31 cellular contexts compared by ENCODE assay signal in the genomic region with DNA sequence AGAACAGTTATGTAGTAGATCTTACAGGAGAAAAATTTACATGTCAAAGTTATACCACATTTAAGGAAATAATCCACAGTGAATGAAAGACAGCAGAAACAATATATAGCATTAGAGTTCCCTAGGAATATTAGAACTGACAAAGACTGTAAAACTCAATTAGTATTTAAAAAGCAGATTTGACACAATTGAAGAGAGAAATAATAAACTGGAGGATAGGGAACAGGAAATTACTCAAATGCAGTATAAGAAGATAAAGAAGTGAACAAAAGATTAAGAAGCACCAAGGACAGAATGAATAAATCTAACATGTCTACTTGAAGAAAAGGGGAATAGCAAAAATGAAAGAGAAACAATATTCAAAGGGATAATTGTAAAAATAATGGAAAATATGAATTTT. TPM values are rescaled to one million over a fixed set of nuclear protein-coding genes. Genes with fewer than 3 reads are reported as not detected.
A peak's percentile ranks its signal among the peaks of the same experiment; 100 is the strongest.
DNase-seq lines count a peak whose midpoint lies in the region; ATAC-seq and TF ChIP-seq lines count a peak whose summit lies in the region.
"Had no signal": no experiment of that assay in that cellular context is flagged by ENCODE, and none has a peak within 500 bp of the region (broad histone marks: within the 10 kb centered on the region; RNA-seq: fewer than 3 reads in every experiment).

No MANE protein-coding gene starts in this region.

- H3K27me3 Mint-ChIP-seq in activated naive CD4-positive, alpha-beta T cell treated with anti-CD3 and anti-CD28 coated beads, Interleukin-2, amount 50 U/mL, for 24 hours, result peaks cover 16% of the 10 kb centered on the region
- H3K27me3 Mint-ChIP-seq: CD4-positive, CD25-positive, alpha-beta regulatory T cell had no signal

- no peak for ATAC-seq in SK-N-SH treated with all-trans-retinoic acid at 6 μM for 48 hours
- ATAC-seq in activated naive CD4-positive, alpha-beta T cell treated with anti-CD3 and anti-CD28 coated beads, Interleukin-2, amount 50 U/mL, for 72 hours, result no peak
- ATAC-seq: A549; CD8-positive, alpha-beta T cell had no signal

- no peaks in the 10 kb centered on the region for H3F3A ChIP-seq in SK-N-SH (replicated peaks; ENCODE audit: insufficient read depth)

- POLR2A ChIA-PET in SK-N-SH (lab: Yijun Ruan, JAX), result no interaction called here

- H3K4me3 ChIP-seq in SK-N-SH (ENCODE audit: low read depth in 2 of 2, low read length in 1 of 2), result no peak overlapping the region
- H3K4me3 ChIP-seq: A549; BLaER1; BLaER1 treated with 17β-estradiol and CSF1 and Interleukin-3, amounts not matched to agents 10 nM and 100 nM had no signal

- H2AFZ ChIP-seq in SK-N-SH (ENCODE audit: low read depth), result no peak overlapping the region

- H3K36me3 Mint-ChIP-seq in activated naive CD4-positive, alpha-beta T cell treated with anti-CD3 and anti-CD28 coated beads, Interleukin-2, amount 50 U/mL, for 24 hours, result no peaks in the 10 kb centered on the region
- H3K36me3 Mint-ChIP-seq in activated naive CD4-positive, alpha-beta T cell treated with anti-CD3 and anti-CD28 coated beads, Interleukin-2, amount 50 U/mL, for 72 hours, result peaks cover 0 to 11% of the 10 kb centered on the region in 2 donors
- H3K36me3 Mint-ChIP-seq: CD14-positive monocyte; CD4-positive, alpha-beta memory T cell; CD4-positive, CD25-positive, alpha-beta regulatory T cell; CD8-positive, alpha-beta T cell had no signal

- TF ChIP-seq RAD21 in SK-N-SH (IDR thresholded peaks at IDR 0.05; ENCODE audit: low read length), result no peak

- no peak for TF ChIP-seq EP300 in SK-N-SH (IDR thresholded peaks at IDR 0.05; ENCODE audit: borderline replicate concordance in 1 of 2, low read depth in 1 of 2, low read length in 1 of 2)

- H3K27ac Mint-ChIP-seq in activated naive CD4-positive, alpha-beta T cell treated with anti-CD3 and anti-CD28 coated beads, Interleukin-2, amount 50 U/mL, for 24 hours, result peak overlapping the region; percentile 57
- no peak overlapping the region for H3K27ac Mint-ChIP-seq in activated naive CD4-positive, alpha-beta T cell treated with anti-CD3 and anti-CD28 coated beads, Interleukin-2, amount 50 U/mL, for 72 hours
- H3K27ac Mint-ChIP-seq: B cell; CD14-positive monocyte; CD4-positive, alpha-beta memory T cell; CD4-positive, alpha-beta T cell; CD4-positive, CD25-positive, alpha-beta regulatory T cell; CD8-positive, alpha-beta memory T cell; CD8-positive, alpha-beta T cell had no signal

- H3K9ac ChIP-seq in SK-N-SH, result no peak overlapping the region
- H3K9ac ChIP-seq: BLaER1; BLaER1 treated with 17β-estradiol and CSF1 and Interleukin-3, amounts not matched to agents 10 nM and 100 nM had no signal

- H3K9me3 ChIP-seq in SK-N-SH, result 0 out of 2 replicates have a peak, but pooled peaks cover 6% of the 10 kb centered on the region
- H3K9me3 ChIP-seq: BE2C had no signal

- no peak for DNase-seq in SK-N-SH
- DNase-seq in activated naive CD4-positive, alpha-beta T cell treated with anti-CD3 and anti-CD28 coated beads, Interleukin-2, amount 50 U/mL, for 72 hours (ENCODE audit: low spot score in 2 of 2), result no peak
- DNase-seq: 8988T; ACHN; AML-193; BE2C; C1 segment of cervical spinal cord; Caco-2; Calu3; CD4-positive, alpha-beta memory T cell; CD4-positive, alpha-beta T cell; CD4-positive, CD25-positive, alpha-beta regulatory T cell; CD8-positive, alpha-beta memory T cell; CD8-positive, alpha-beta T cell; COR-L47; DMS 273 treated with DMSO at 0.1 percent for 48 hours; DMS153; DMS53; DMS79; DMS79 treated with DMSO at 0.1 percent for 48 hours; DND-41; EL had no signal

- no peaks in the 10 kb centered on the region for H3K36me3 ChIP-seq in SK-N-SH (replicated peaks in 1 of 2; ENCODE audit: control insufficient read depth in 1 of 2, insufficient read depth in 2 of 2, low read length in 1 of 2)
- H3K36me3 ChIP-seq: BE2C, BLaER1 had no signal

- H3K27me3 ChIP-seq in SK-N-SH (ENCODE audit: insufficient read depth), result no peaks in the 10 kb centered on the region
- H3K27me3 ChIP-seq: BE2C; BLaER1; BLaER1 treated with 17β-estradiol and CSF1 and Interleukin-3, amounts not matched to agents 10 nM and 100 nM had no signal

- CTCF ChIA-PET in SK-N-SH (lab: Yijun Ruan, JAX), result interaction anchor here (0.9 kb wide), 1 partner anchor 77 kb away, joined by 3 read pairs; no protein-coding TSS in a partner anchor

- H3K9me3 Mint-ChIP-seq in activated naive CD4-positive, alpha-beta T cell treated with anti-CD3 and anti-CD28 coated beads, Interleukin-2, amount 50 U/mL, for 24 hours, result peaks cover 7% of the 10 kb centered on the region
- H3K9me3 Mint-ChIP-seq in activated naive CD4-positive, alpha-beta T cell treated with anti-CD3 and anti-CD28 coated beads, Interleukin-2, amount 50 U/mL, for 72 hours, result peaks cover 9 to 24% of the 10 kb centered on the region in 2 donors

- no peaks in the 10 kb centered on the region for H3K9me2 ChIP-seq in SK-N-SH

- H3K4me1 ChIP-seq in SK-N-SH (ENCODE audit: control insufficient read depth in 1 of 2, insufficient read depth in 2 of 2, low read depth in 1 of 2, low read length in 1 of 2), result no peaks in the 10 kb centered on the region
- H3K4me1 ChIP-seq: A549, BE2C, Caco-2 had no signal

- no peaks in the 10 kb centered on the region for H3K4me1 Mint-ChIP-seq in activated naive CD4-positive, alpha-beta T cell treated with anti-CD3 and anti-CD28 coated beads, Interleukin-2, amount 50 U/mL, for 24 hours
- H3K4me1 Mint-ChIP-seq: B cell; CD14-positive monocyte; CD4-positive, alpha-beta memory T cell; CD4-positive, CD25-positive, alpha-beta regulatory T cell; CD8-positive, alpha-beta memory T cell had no signal

- TF ChIP-seq CTCF in SK-N-SH (IDR thresholded peaks at IDR 0.05), result no peak

- H3K4me2 ChIP-seq in SK-N-SH, result no peak overlapping the region
- H3K4me2 ChIP-seq: A549; BLaER1; BLaER1 treated with 17β-estradiol and CSF1 and Interleukin-3, amounts not matched to agents 10 nM and 100 nM had no signal

- no peaks in the 10 kb centered on the region for H4K20me1 ChIP-seq in SK-N-SH (ENCODE audit: insufficient read depth)
- H4K20me1 ChIP-seq: BLaER1; BLaER1 treated with 17β-estradiol and CSF1 and Interleukin-3, amounts not matched to agents 10 nM and 100 nM had no signal

- H3K27ac ChIP-seq in SK-N-SH (ENCODE audit: low read depth in 2 of 2, low read length in 1 of 2), result no peak overlapping the region
- H3K27ac ChIP-seq: 22Rv1; A549; BLaER1; BLaER1 treated with 17β-estradiol and CSF1 and Interleukin-3, amounts not matched to agents 10 nM and 100 nM; C4-2B had no signal

- H3K4me3 Mint-ChIP-seq in activated naive CD4-positive, alpha-beta T cell treated with anti-CD3 and anti-CD28 coated beads, Interleukin-2, amount 50 U/mL, for 24 hours, result no peak overlapping the region
- H3K4me3 Mint-ChIP-seq: B cell; CD14-positive monocyte; CD4-positive, alpha-beta memory T cell; CD4-positive, alpha-beta T cell; CD4-positive, CD25-positive, alpha-beta regulatory T cell; CD8-positive, alpha-beta memory T cell; CD8-positive, alpha-beta T cell had no signal

- no peaks in the 10 kb centered on the region for H3K79me2 ChIP-seq in SK-N-SH (ENCODE audit: insufficient read depth)

TF ChIP-seq in SK-N-SH treated with all-trans-retinoic acid at 6 μM for 48 hours, 23 proteins besides CTCF, POLR2A, EP300 and RAD21:
- TF ChIP-seq BACH2 (CRISPR knock-in tag; IDR thresholded peaks at IDR 0.05; ENCODE audit: borderline replicate concordance) (no peak), ZFP30 (CRISPR knock-in tag; IDR thresholded peaks at IDR 0.05) (peak; percentile 98)

TF ChIP-seq in SK-N-SH, 30 proteins besides CTCF, POLR2A, EP300 and RAD21:
- no peak for TF ChIP-seq SMC3 (IDR thresholded peaks at IDR 0.05; ENCODE audit: low read depth, low read length)
- no peak for TF ChIP-seq RCOR1 (IDR thresholded peaks at IDR 0.05; ENCODE audit: low read length)
- TF ChIP-seq JUND (IDR thresholded peaks at IDR 0.05), result no peak
- TF ChIP-seq, protein P1, sequence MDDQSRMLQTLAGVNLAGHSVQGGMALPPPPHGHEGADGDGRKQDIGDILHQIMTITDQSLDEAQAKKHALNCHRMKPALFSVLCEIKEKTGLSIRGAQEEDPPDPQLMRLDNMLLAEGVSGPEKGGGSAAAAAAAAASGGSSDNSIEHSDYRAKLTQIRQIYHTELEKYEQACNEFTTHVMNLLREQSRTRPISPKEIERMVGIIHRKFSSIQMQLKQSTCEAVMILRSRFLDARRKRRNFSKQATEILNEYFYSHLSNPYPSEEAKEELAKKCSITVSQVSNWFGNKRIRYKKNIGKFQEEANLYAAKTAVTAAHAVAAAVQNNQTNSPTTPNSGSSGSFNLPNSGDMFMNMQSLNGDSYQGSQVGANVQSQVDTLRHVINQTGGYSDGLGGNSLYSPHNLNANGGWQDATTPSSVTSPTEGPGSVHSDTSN (IDR thresholded peaks at IDR 0.05), result no peak
- no peak for TF ChIP-seq TEAD4 (IDR thresholded peaks at IDR 0.05; ENCODE audit: borderline replicate concordance, insufficient read depth)
- TF ChIP-seq, protein P2, sequence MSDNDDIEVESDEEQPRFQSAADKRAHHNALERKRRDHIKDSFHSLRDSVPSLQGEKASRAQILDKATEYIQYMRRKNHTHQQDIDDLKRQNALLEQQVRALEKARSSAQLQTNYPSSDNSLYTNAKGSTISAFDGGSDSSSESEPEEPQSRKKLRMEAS (IDR thresholded peaks at IDR 0.05; ENCODE audit: low read depth), result no peak
- TF ChIP-seq, protein P3, sequence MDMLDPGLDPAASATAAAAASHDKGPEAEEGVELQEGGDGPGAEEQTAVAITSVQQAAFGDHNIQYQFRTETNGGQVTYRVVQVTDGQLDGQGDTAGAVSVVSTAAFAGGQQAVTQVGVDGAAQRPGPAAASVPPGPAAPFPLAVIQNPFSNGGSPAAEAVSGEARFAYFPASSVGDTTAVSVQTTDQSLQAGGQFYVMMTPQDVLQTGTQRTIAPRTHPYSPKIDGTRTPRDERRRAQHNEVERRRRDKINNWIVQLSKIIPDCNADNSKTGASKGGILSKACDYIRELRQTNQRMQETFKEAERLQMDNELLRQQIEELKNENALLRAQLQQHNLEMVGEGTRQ (IDR thresholded peaks at IDR 0.05; ENCODE audit: borderline replicate concordance, low read depth, low read length), result no peak
- no peak for TF ChIP-seq GATA2 (CRISPR knock-in tag; IDR thresholded peaks at IDR 0.05)
- TF ChIP-seq POLR2AphosphoS5 (IDR thresholded peaks at IDR 0.05; ENCODE audit: low read depth, low read length), result no peak

RNA-seq across cellular contexts. Expression of a gene that starts 27.3 kb away (rescaled TPM):
- 0.03 and 0.21 TPM in 2 replicates for polyA plus RNA-seq in SK-N-SH (2012; rRNA removed)
- 0.13 and 0.31 TPM in 2 replicates for polyA plus RNA-seq in SK-N-SH (2012; cell fraction: cytosol; rRNA removed)
- polyA plus RNA-seq in SK-N-SH (2012; cell fraction: nucleus; rRNA removed), result 0.13 and 0.17 TPM in 2 replicates
- total RNA-seq in activated naive CD4-positive, alpha-beta T cell treated with anti-CD3 and anti-CD28 coated beads, Interleukin-2, amount 50 U/mL, for 72 hours, result 1 to 10 TPM; 1.2 to 2.3 TPM
